ENCODE assay signal across 33 cellular contexts in the genomic region with DNA sequence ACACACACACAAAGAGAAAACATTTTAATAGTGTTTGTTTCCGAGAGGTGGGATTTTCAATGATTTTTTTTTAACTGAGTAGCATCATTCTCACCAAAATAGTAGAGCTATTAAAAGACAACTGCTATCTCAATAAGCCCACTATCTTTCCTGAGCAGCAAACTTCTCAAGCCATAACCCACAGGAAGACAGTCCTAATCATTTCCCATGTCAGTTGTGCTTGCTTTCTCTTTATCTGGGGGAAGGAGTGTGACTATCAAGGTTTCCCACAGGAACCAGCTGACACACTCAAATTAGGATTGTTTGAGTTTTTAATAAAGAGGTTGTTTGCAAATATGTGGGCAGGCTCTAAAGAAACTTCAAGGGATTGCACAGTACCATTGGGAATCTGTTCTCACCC.
"Had no signal": no experiment of that assay in that cellular context is flagged by ENCODE, and none has a peak within 500 bp of the region (broad histone marks: within the 10 kb centered on the region; RNA-seq: fewer than 3 reads in every experiment).

No MANE protein-coding gene starts in this region.

- H3K4me3 ChIP-seq: adrenal gland, body of pancreas, coronary artery, dorsolateral prefrontal cortex, esophagus muscularis mucosa, heart right ventricle, left lung, pancreas, psoas muscle, sigmoid colon, thoracic aorta had no signal

- ATAC-seq: body of pancreas; heart right ventricle; left lung; pancreas; psoas muscle; stimulated activated effector memory CD8-positive, alpha-beta T cell treated with anti-CD3 and anti-CD28 coated beads, Interleukin-12 subunit alpha, Interleukin-12 subunit beta, amount 100 ng/mL, for 72 hours had no signal

- H3K27me3 ChIP-seq: adrenal gland, body of pancreas, dorsolateral prefrontal cortex, esophagus muscularis mucosa, heart right ventricle, left lung, neutrophil, pancreas, sigmoid colon had no signal

- H3K36me3 Mint-ChIP-seq: activated naive CD8-positive, alpha-beta T cell treated with anti-CD3 and anti-CD28 coated beads for 36 hours; mesothelial cell of epicardium had no signal

- H3K9me3 Mint-ChIP-seq: activated CD4-positive, alpha-beta memory T cell treated with anti-CD3 and anti-CD28 coated beads for 36 hours; activated CD4-positive, alpha-beta T cell treated with anti-CD3 and anti-CD28 coated beads, Interleukin-2, amount 10 ng/mL, durations not matched to agents 24 days and 14 days; activated naive CD4-positive, alpha-beta T cell treated with anti-CD3 and anti-CD28 coated beads for 36 hours; activated naive CD8-positive, alpha-beta T cell treated with anti-CD3 and anti-CD28 coated beads for 36 hours; activated T-helper 1 cell treated with anti-CD3 and anti-CD28 coated beads, Interleukin-12 subunit alpha, Interleukin-12 subunit beta, Interleukin-2, Interleukin-4 antibody, amounts not matched to agents 30 ng/mL and 10 ng/mL and 1 ng/mL, durations not matched to agents 14 hours and 24 hours and 36 hours; mesothelial cell of epicardium; naive B cell; nephron progenitor cell; stimulated activated effector memory CD8-positive, alpha-beta T cell treated with anti-CD3 and anti-CD28 coated beads, Interleukin-12 subunit alpha, Interleukin-12 subunit beta, amount 100 ng/mL, for 72 hours; stimulated activated naive CD8-positive, alpha-beta T cell treated with anti-CD3 and anti-CD28 coated beads, Interleukin-15, Interleukin-2, amounts not matched to agents 100 ng/mL and 50 ng/mL, for 24 hours; T-helper 2 cell treated with Interferon-gamma antibody and Interleukin-4, amounts not matched to agents 5 μg/mL and 100 μg/mL, for 36 hours had no signal

- H3K27me3 Mint-ChIP-seq: activated CD4-positive, alpha-beta memory T cell treated with anti-CD3 and anti-CD28 coated beads for 36 hours; stimulated activated naive CD8-positive, alpha-beta T cell treated with anti-CD3 and anti-CD28 coated beads, Interleukin-15, Interleukin-2, amounts not matched to agents 100 ng/mL and 50 ng/mL, for 24 hours had no signal

- DNase-seq: activated CD4-positive, alpha-beta memory T cell treated with anti-CD3 and anti-CD28 coated beads for 36 hours; activated CD4-positive, alpha-beta T cell treated with anti-CD3 and anti-CD28 coated beads, Interleukin-2, amount 10 ng/mL, durations not matched to agents 24 days and 14 days; activated CD4-positive, CD25-positive, alpha-beta regulatory T cell treated with anti-CD3 and anti-CD28 coated beads, Interleukin-2, amount 50 U/mL, for 72 hours; activated CD8-positive, alpha-beta memory T cell treated with anti-CD3 and anti-CD28 coated beads, Interleukin-2, amount 50 U/mL, for 4 hours; activated effector memory CD4-positive, alpha-beta T cell treated with anti-CD3 and anti-CD28 coated beads, Interleukin-2, amount 50 U/mL, for 16 hours; activated naive CD4-positive, alpha-beta T cell treated with anti-CD3 and anti-CD28 coated beads for 36 hours; activated naive CD8-positive, alpha-beta T cell treated with anti-CD3 and anti-CD28 coated beads for 36 hours; activated T-cell treated with anti-CD3 and anti-CD28 coated beads, Interleukin-2, amount 50 U/mL, for 1 hour; adrenal gland; aorta; body of pancreas; dorsolateral prefrontal cortex; effector memory CD4-positive, alpha-beta T cell; foreskin melanocyte; heart right ventricle; left lung; naive B cell; nephron progenitor cell; pancreas; psoas muscle; sigmoid colon; small intestine; stimulated activated CD4-positive, alpha-beta T cell treated with anti-CD3 and anti-CD28 coated beads, Interleukin-4, amount 100 ng/mL, for 24 hours; trophoblast cell had no signal

- H3K4me1 Mint-ChIP-seq: stimulated activated effector memory CD8-positive, alpha-beta T cell treated with anti-CD3 and anti-CD28 coated beads, Interleukin-12 subunit alpha, Interleukin-12 subunit beta, amount 100 ng/mL, for 72 hours had no signal

- H3K27ac ChIP-seq: adrenal gland, body of pancreas, coronary artery, dorsolateral prefrontal cortex, esophagus muscularis mucosa, heart right ventricle, left lung, neutrophil, pancreas, psoas muscle, sigmoid colon, thoracic aorta had no signal

- H3K27ac Mint-ChIP-seq: activated CD4-positive, alpha-beta memory T cell treated with anti-CD3 and anti-CD28 coated beads for 36 hours; activated CD4-positive, alpha-beta T cell treated with anti-CD3 and anti-CD28 coated beads, Interleukin-2, amount 10 ng/mL, durations not matched to agents 24 days and 14 days; activated naive CD4-positive, alpha-beta T cell treated with anti-CD3 and anti-CD28 coated beads for 36 hours; activated naive CD8-positive, alpha-beta T cell treated with anti-CD3 and anti-CD28 coated beads for 36 hours; activated T-helper 1 cell treated with anti-CD3 and anti-CD28 coated beads, Interleukin-12 subunit alpha, Interleukin-12 subunit beta, Interleukin-2, Interleukin-4 antibody, amounts not matched to agents 30 ng/mL and 10 ng/mL and 1 ng/mL, durations not matched to agents 14 hours and 24 hours and 36 hours; mesothelial cell of epicardium; naive B cell; nephron progenitor cell; stimulated activated effector memory CD8-positive, alpha-beta T cell treated with anti-CD3 and anti-CD28 coated beads, Interleukin-12 subunit alpha, Interleukin-12 subunit beta, amount 100 ng/mL, for 72 hours; stimulated activated naive CD8-positive, alpha-beta T cell treated with anti-CD3 and anti-CD28 coated beads, Interleukin-15, Interleukin-2, amounts not matched to agents 100 ng/mL and 50 ng/mL, for 24 hours; T-helper 2 cell treated with Interferon-gamma antibody and Interleukin-4, amounts not matched to agents 5 μg/mL and 100 μg/mL, for 36 hours had no signal

- H3K4me3 Mint-ChIP-seq: activated CD4-positive, alpha-beta memory T cell treated with anti-CD3 and anti-CD28 coated beads for 36 hours; activated CD4-positive, alpha-beta T cell treated with anti-CD3 and anti-CD28 coated beads, Interleukin-2, amount 10 ng/mL, durations not matched to agents 24 days and 14 days; activated naive CD4-positive, alpha-beta T cell treated with anti-CD3 and anti-CD28 coated beads for 36 hours; activated naive CD8-positive, alpha-beta T cell treated with anti-CD3 and anti-CD28 coated beads for 36 hours; activated T-helper 1 cell treated with anti-CD3 and anti-CD28 coated beads, Interleukin-12 subunit alpha, Interleukin-12 subunit beta, Interleukin-2, Interleukin-4 antibody, amounts not matched to agents 30 ng/mL and 10 ng/mL and 1 ng/mL, durations not matched to agents 14 hours and 24 hours and 36 hours; mesothelial cell of epicardium; nephron progenitor cell; stimulated activated effector memory CD8-positive, alpha-beta T cell treated with anti-CD3 and anti-CD28 coated beads, Interleukin-12 subunit alpha, Interleukin-12 subunit beta, amount 100 ng/mL, for 72 hours; stimulated activated naive CD8-positive, alpha-beta T cell treated with anti-CD3 and anti-CD28 coated beads, Interleukin-15, Interleukin-2, amounts not matched to agents 100 ng/mL and 50 ng/mL, for 24 hours; T-helper 2 cell treated with Interferon-gamma antibody and Interleukin-4, amounts not matched to agents 5 μg/mL and 100 μg/mL, for 36 hours had no signal

- H3K36me3 ChIP-seq: adrenal gland, esophagus muscularis mucosa, heart right ventricle, left lung, neutrophil, pancreas, sigmoid colon, thoracic aorta had no signal

- H3K9me3 ChIP-seq: adrenal gland, body of pancreas, esophagus muscularis mucosa, heart right ventricle, left lung, neutrophil, pancreas, psoas muscle, sigmoid colon, thoracic aorta had no signal

- H3K4me1 ChIP-seq: adrenal gland, pancreas, psoas muscle had no signal
